Comparison of ENCODE assay signal across 10 cellular contexts in the genomic region with DNA sequence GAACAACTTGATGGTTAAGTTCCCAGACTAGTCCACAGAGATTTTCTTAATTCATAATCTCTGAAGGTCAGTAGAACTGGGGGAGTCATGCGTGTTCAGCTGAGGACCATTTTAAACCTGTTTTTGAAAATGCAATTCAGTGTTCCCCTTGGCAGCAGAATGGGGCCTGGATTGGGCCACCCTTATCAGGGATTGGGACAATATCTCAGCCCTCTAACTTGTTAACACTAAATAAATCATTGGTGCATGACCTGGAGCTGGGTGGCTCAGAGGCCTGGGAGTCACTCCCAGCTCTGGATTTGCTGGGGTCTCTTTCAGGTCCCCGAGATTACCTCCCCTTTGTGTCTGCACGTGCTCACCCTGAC. TPM values are rescaled to one million over a fixed set of nuclear protein-coding genes. Genes with fewer than 3 reads are reported as not detected.
A peak's percentile ranks its signal among the peaks of the same experiment; 100 is the strongest.
DNase-seq lines count a peak whose midpoint lies in the region; ATAC-seq and TF ChIP-seq lines count a peak whose summit lies in the region.
"Had no signal": no experiment of that assay in that cellular context is flagged by ENCODE, and none has a peak within 500 bp of the region (broad histone marks: within the 10 kb centered on the region; RNA-seq: fewer than 3 reads in every experiment).

No MANE protein-coding gene starts in this region.

- H3K27me3 ChIP-seq in ascending aorta (no peaks in the 10 kb centered on the region), thyroid gland (no peaks in the 10 kb centered on the region)

- intact Hi-C loops in ascending aorta (cut with DNase I) = loop anchor here (2.0 to 10.0 kb wide), 7 partner anchors 36 to 484 kb away; a partner anchor contains a TSS
- intact Hi-C loops in thyroid gland (cut with DNase I) = no loop called here

- H3K4me3 ChIP-seq in ascending aorta (peak overlapping the region in 1 of 2 donors; percentile 53), mesodermal cell (ENCODE audit: extremely low read depth, insufficient read depth, low read length, poor library complexity, severe bottlenecking) (no peak overlapping the region), thyroid gland (replicated peaks in 1 of 3) (no peak overlapping the region)
- H3K4me3 ChIP-seq: GM12878 had no signal

- no peak for TF ChIP-seq CTCF in ascending aorta (IDR thresholded peaks at IDR 0.05)
- no peak for TF ChIP-seq CTCF in thyroid gland (IDR thresholded peaks at IDR 0.05)

- H3K9me3 Mint-ChIP-seq in activated T-cell treated with anti-CD3 and anti-CD28 coated beads, Interleukin-2, amount 50 U/mL, for 24 hours = peaks cover 3% of the 10 kb centered on the region

- H3K36me3 Mint-ChIP-seq in activated T-cell treated with anti-CD3 and anti-CD28 coated beads, Interleukin-2, amount 50 U/mL, for 24 hours (ENCODE audit: low read depth) = peaks cover 92% of the 10 kb centered on the region

- peak overlapping the region; percentile 70 for H3K4me3 Mint-ChIP-seq in activated T-cell treated with anti-CD3 and anti-CD28 coated beads, Interleukin-2, amount 50 U/mL, for 24 hours

- no peak for DNase-seq in activated T-cell treated with anti-CD3 and anti-CD28 coated beads, Interleukin-2, amount 50 U/mL, for 24 hours
- DNase-seq in activated T-cell treated with anti-CD3 and anti-CD28 coated beads for 4 hours (no peak), ascending aorta (ENCODE audit: low spot score in 2 of 2) (no peak), thyroid gland (peak; percentile 41 to 53), NCI-H1436 treated with DMSO at 0.1 percent for 48 hours (lab: John Stamatoyannopoulos, UW) (no peak), Ammon's horn (ENCODE audit: low spot score) (no peak)
- DNase-seq: AML-193 had no signal

- no peak for TF ChIP-seq POLR2A in thyroid gland (IDR thresholded peaks at IDR 0.05)

- no peaks in the 10 kb centered on the region for H3K9me3 ChIP-seq in ascending aorta
- peaks cover 4% of the 10 kb centered on the region for H3K9me3 ChIP-seq in mesodermal cell (ENCODE audit: control insufficient read depth, low read length)
- no peaks in the 10 kb centered on the region for H3K9me3 ChIP-seq in thyroid gland

- H3K4me1 ChIP-seq in ascending aorta (peaks cover 44 to 78% of the 10 kb centered on the region in 2 donors), mesodermal cell (ENCODE audit: control insufficient read depth, insufficient read depth, low read length, poor library complexity, severe bottlenecking) (peaks cover 55% of the 10 kb centered on the region), thyroid gland (peaks cover 81 to 91% of the 10 kb centered on the region in 2 donors)

- 71 to 83% methylated on average over 1 to 2 of the region's 3 CpGs for WGBS in mesodermal cell (ENCODE audit: insufficient coverage in 2 of 2), 2 experiments
- WGBS in thyroid gland, 2 donors = 24 to 35% methylated on average over 3 of the region's 3 CpGs

- ATAC-seq in GM21529 (IDR thresholded peaks at IDR 0.05; ENCODE audit: unreplicated experiment) = no peak

- no peaks in the 10 kb centered on the region for H3K27me3 Mint-ChIP-seq in activated T-cell treated with anti-CD3 and anti-CD28 coated beads, Interleukin-2, amount 50 U/mL, for 24 hours

- peaks cover 10 to 19% of the 10 kb centered on the region in 2 donors for H3K36me3 ChIP-seq in ascending aorta
- peaks cover 80% of the 10 kb centered on the region for H3K36me3 ChIP-seq in mesodermal cell (ENCODE audit: control insufficient read depth, insufficient read depth, low read length)
- H3K36me3 ChIP-seq in thyroid gland = peaks cover 2 to 6% of the 10 kb centered on the region in 2 donors

- peak overlapping the region; percentile 97 for H3K27ac Mint-ChIP-seq in activated T-cell treated with anti-CD3 and anti-CD28 coated beads, Interleukin-2, amount 50 U/mL, for 24 hours

- H3K4me1 Mint-ChIP-seq in activated T-cell treated with anti-CD3 and anti-CD28 coated beads, Interleukin-2, amount 50 U/mL, for 24 hours (ENCODE audit: low read depth) = peaks cover 97% of the 10 kb centered on the region

- H3K27ac ChIP-seq in ascending aorta = peak overlapping the region; percentile 91 to 92
- peak overlapping the region; percentile 94 for H3K27ac ChIP-seq in mesodermal cell (ENCODE audit: low read depth, low read length, severe bottlenecking)
- peak overlapping the region; percentile 77 to 93 (median 86) for H3K27ac ChIP-seq in thyroid gland

RNA-seq across cellular contexts. Expression of a gene that starts 55.3 kb away (rescaled TPM):
- 17.8 TPM for total RNA-seq in ascending aorta
- polyA plus RNA-seq in mesodermal cell (2013, experiment 1 of 2) = 172 TPM
- polyA plus RNA-seq in mesodermal cell (2013, experiment 2 of 2) = 173 TPM
- 100 to 1,000 TPM in 1 of 4 donors, 10 to 100 TPM in 3; 64.9 to 104 (median 75.9) TPM for total RNA-seq in thyroid gland

RNA-seq across cellular contexts. Expression of a gene that starts 55.3 kb away (rescaled TPM):
- 8.4 TPM for total RNA-seq in ascending aorta
- polyA plus RNA-seq in mesodermal cell (2013, experiment 1 of 2) = 14.0 TPM
- 13.7 TPM for polyA plus RNA-seq in mesodermal cell (2013, experiment 2 of 2)
- total RNA-seq in thyroid gland = 100 to 1,000 TPM; 125 to 171 (median 161) TPM

Comparison
In these comparisons a context has a peak if more than half of its experiments do, and no peak if none do; other contexts are left out.
1. DNase-seq: peak in thyroid gland (2 of 2); none in activated T-cell treated with anti-CD3 and anti-CD28 coated beads, Interleukin-2, amount 50 U/mL, for 24 hours (single experiment), activated T-cell treated with anti-CD3 and anti-CD28 coated beads for 4 hours (single experiment), ascending aorta (0 of 2), NCI-H1436 treated with DMSO at 0.1 percent for 48 hours (single experiment) and Ammon's horn (single experiment).
2. RNA of a gene that starts 55.3 kb away (total RNA-seq): 125 to 171 TPM in thyroid gland; 8.4 TPM in ascending aorta (single experiment); every median in the first group is over 10 times any median in the second.
3. Peak in every context shown above with its lines, with median percentiles within 50 percentile points of each other: H3K27ac ChIP-seq.